Comparison of ENCODE assay signal across 8 cellular contexts in the genomic region with DNA sequence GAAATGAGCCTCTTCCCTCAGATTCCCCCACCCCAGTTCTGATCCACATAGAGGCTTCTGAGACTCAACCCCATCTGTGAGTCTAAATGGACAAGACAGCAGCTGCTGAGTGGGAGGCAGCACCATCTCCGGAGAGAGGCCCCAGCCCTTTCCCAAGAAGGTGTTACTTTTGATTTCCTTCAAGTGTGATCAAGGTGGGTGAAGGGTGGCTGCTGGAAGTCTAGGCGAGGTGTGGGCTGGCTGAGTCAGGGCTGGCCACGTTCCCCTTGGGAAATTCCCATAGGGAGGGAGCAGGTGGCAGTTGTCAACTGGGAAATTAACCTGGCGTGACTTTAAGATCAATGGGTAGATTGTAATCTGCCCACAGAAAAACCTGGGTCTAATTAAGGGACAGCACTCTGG.
DNase-seq lines count a peak whose midpoint lies in the region; ATAC-seq lines count a peak whose summit lies in the region.

No MANE protein-coding gene starts in this region.

- ATAC-seq in GM18909 (IDR thresholded peaks at IDR 0.05; ENCODE audit: poor library complexity, unreplicated experiment) (peak; percentile 23), HG03025 (IDR thresholded peaks at IDR 0.05; ENCODE audit: low FRiP score, unreplicated experiment) (no peak), aorta (ENCODE audit: low FRiP score) (no peak)

- WGBS in aorta, 2 donors = 89 to 94% methylated on average over 4 of the region's 4 CpGs

- peaks cover 0 to 2% of the 10 kb centered on the region in 2 donors for H3K4me1 ChIP-seq in aorta (ENCODE audit: control insufficient read depth in 1 of 2, insufficient read depth in 2 of 2, low read length in 2 of 2)

- no peaks in the 10 kb centered on the region for H3K36me3 ChIP-seq in aorta (ENCODE audit: control insufficient read depth in 1 of 2, insufficient read depth in 2 of 2, low read length in 1 of 2)

- no peaks in the 10 kb centered on the region for H3K9me3 ChIP-seq in aorta (ENCODE audit: control insufficient read depth, low read length)

- no peak overlapping the region for H3K27ac ChIP-seq in aorta (ENCODE audit: low read depth in 1 of 2, low read length in 2 of 2)

- DNase-seq in HT-29 (ENCODE audit: low spot score) (peak; percentile 57), cardiac septum (ENCODE audit: low spot score) (no peak), NCI-H510A treated with DMSO at 0.1 percent for 48 hours (lab: John Stamatoyannopoulos, UW) (no peak), aorta (no peak)
- peak; percentile 60 for DNase-seq in activated gamma-delta T cell treated with anti-CD3 and anti-CD28 coated beads, Interleukin-2, amount 50 U/mL, for 16 hours (ENCODE audit: low read depth)
- peak; percentile 70 for DNase-seq in stimulated activated CD4-positive, alpha-beta T cell treated with anti-CD3 and anti-CD28 coated beads, Interleukin-4, amount 100 ng/mL, for 1 hour

- H3K27me3 ChIP-seq in aorta (ENCODE audit: control insufficient read depth in 1 of 2, insufficient read depth in 2 of 2, low read length in 1 of 2) = no peaks in the 10 kb centered on the region

- no peak overlapping the region for H3K4me3 ChIP-seq in aorta (ENCODE audit: low read length in 2 of 2)

- intact Hi-C loops in cardiac septum (cut with DNase I) = no loop called here
- intact Hi-C loops in aorta (cut with DNase I) = no loop called here

Comparison
In these comparisons a context has a peak if more than half of its experiments do, and no peak if none do; other contexts are left out.
1. DNase-seq: peak in HT-29 (single experiment), activated gamma-delta T cell treated with anti-CD3 and anti-CD28 coated beads, Interleukin-2, amount 50 U/mL, for 16 hours (single experiment) and stimulated activated CD4-positive, alpha-beta T cell treated with anti-CD3 and anti-CD28 coated beads, Interleukin-4, amount 100 ng/mL, for 1 hour (single experiment); none in cardiac septum (single experiment), NCI-H510A treated with DMSO at 0.1 percent for 48 hours (single experiment) and aorta (0 of 2).